ENCODE assay signal across 11 cellular contexts in the genomic region with DNA sequence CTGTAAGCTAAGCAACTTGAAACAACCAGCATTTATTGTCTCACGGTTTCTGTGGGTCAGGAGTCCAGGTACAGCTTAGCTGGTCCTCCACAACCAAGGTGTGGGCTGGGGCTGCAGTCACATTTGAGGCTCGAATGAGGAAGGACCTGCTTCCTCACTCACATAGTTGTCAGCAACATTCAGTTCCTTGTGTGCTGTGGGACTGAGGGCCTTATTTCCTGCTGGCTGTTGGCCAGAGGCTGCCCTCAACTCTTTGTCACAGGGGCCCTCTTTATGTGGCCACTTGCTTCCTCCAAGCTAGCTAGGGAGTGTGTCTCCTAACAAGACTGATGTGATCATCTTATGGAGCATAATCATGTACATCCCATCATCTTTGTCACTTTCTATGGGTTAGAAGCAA. TPM values are rescaled to one million over a fixed set of nuclear protein-coding genes. Genes with fewer than 3 reads are reported as not detected.
A peak's percentile ranks its signal among the peaks of the same experiment; 100 is the strongest.
DNase-seq lines count a peak whose midpoint lies in the region; ATAC-seq and TF ChIP-seq lines count a peak whose summit lies in the region.
"Had no signal": no experiment of that assay in that cellular context is flagged by ENCODE, and none has a peak within 500 bp of the region (broad histone marks: within the 10 kb centered on the region; RNA-seq: fewer than 3 reads in every experiment).

No MANE protein-coding gene starts in this region.

- no peaks in the 10 kb centered on the region for H3K9me3 ChIP-seq in naive thymus-derived CD4-positive, alpha-beta T cell (ENCODE audit: control insufficient read depth in 2 of 3, low read length in 3 of 3)

- H3K36me3 Mint-ChIP-seq in dendritic cell treated with granulocyte-macrophage colony-stimulating factor and Interleukin-4, amounts not matched to agents 40 ng/mL and 50 ng/mL, for 4 days (ENCODE audit: low read depth), result no peaks in the 10 kb centered on the region
- peaks cover 0 to 26% (median 0%) of the 10 kb centered on the region in 5 donors for H3K36me3 Mint-ChIP-seq in naive thymus-derived CD4-positive, alpha-beta T cell

- peaks cover 93 to 97% of the 10 kb centered on the region in 2 donors for H3K4me1 ChIP-seq in naive thymus-derived CD4-positive, alpha-beta T cell (ENCODE audit: control insufficient read depth in 2 of 2, insufficient read depth in 2 of 2, low read length in 2 of 2)

- POLR2A ChIA-PET in naive thymus-derived CD4-positive, alpha-beta T cell (lab: Charles Lee), result interaction anchor here (0.6 to 6.6 kb wide), 10 partner anchors 9 to 1774 kb away, joined by 3 to 51 read pairs (median 7); no protein-coding TSS in a partner anchor

- peaks cover 13% of the 10 kb centered on the region for H3K27me3 Mint-ChIP-seq in dendritic cell treated with granulocyte-macrophage colony-stimulating factor and Interleukin-4, amounts not matched to agents 40 ng/mL and 50 ng/mL, for 4 days
- no peaks in the 10 kb centered on the region for H3K27me3 Mint-ChIP-seq in naive thymus-derived CD4-positive, alpha-beta T cell

- H3K9me3 Mint-ChIP-seq in dendritic cell treated with granulocyte-macrophage colony-stimulating factor and Interleukin-4, amounts not matched to agents 40 ng/mL and 50 ng/mL, for 4 days, result peaks cover 12% of the 10 kb centered on the region
- peaks cover 0 to 13% (median 6%) of the 10 kb centered on the region in 11 donors for H3K9me3 Mint-ChIP-seq in naive thymus-derived CD4-positive, alpha-beta T cell

- CTCF ChIA-PET in naive thymus-derived CD4-positive, alpha-beta T cell (lab: Charles Lee), result interaction anchor here (0.6 to 3.0 kb wide), 5 partner anchors 12 to 99 kb away, joined by 3 to 14 read pairs (median 4); no protein-coding TSS in a partner anchor

- H3K27me3 ChIP-seq in naive thymus-derived CD4-positive, alpha-beta T cell (ENCODE audit: control insufficient read depth in 2 of 2, insufficient read depth in 2 of 2, low read length in 2 of 2), result no peaks in the 10 kb centered on the region

- peak; percentile 75 for DNase-seq in GDM1 (lab: John Stamatoyannopoulos, UW)
- DNase-seq in NB4 (ENCODE audit: low read depth), result peak; percentile 85
- no peak for DNase-seq in naive thymus-derived CD4-positive, alpha-beta T cell
- DNase-seq in NCI-H2196 (lab: John Stamatoyannopoulos, UW; ENCODE audit: unreplicated experiment), result no peak
- no peak for DNase-seq in NCI-H1694 treated with DMSO at 0.1 percent for 48 hours (lab: John Stamatoyannopoulos, UW)
- DNase-seq: activated CD4-positive, CD25-positive, alpha-beta regulatory T cell; NCI-H1092 treated with DMSO at 0.1 percent for 48 hours; nephron progenitor cell had no signal

- H3K4me3 Mint-ChIP-seq in dendritic cell treated with granulocyte-macrophage colony-stimulating factor and Interleukin-4, amounts not matched to agents 40 ng/mL and 50 ng/mL, for 4 days, result no peak overlapping the region
- H3K4me3 Mint-ChIP-seq in naive thymus-derived CD4-positive, alpha-beta T cell, result peak overlapping the region in 7 of 10 donors; percentile 4 to 90 (median 36)
- H3K4me3 Mint-ChIP-seq: nephron progenitor cell had no signal

- peak; percentile 22 for ATAC-seq in naive thymus-derived CD4-positive, alpha-beta T cell
- ATAC-seq in HG03039 (IDR thresholded peaks at IDR 0.05; ENCODE audit: unreplicated experiment) (no peak), HG03097 (IDR thresholded peaks at IDR 0.05; ENCODE audit: low FRiP score, unreplicated experiment) (no peak)

- no peak for TF ChIP-seq CTCF in NB4 (IDR thresholded peaks at IDR 0.05; ENCODE audit: low read depth, low read length)

- no peak overlapping the region for H3K27ac ChIP-seq in naive thymus-derived CD4-positive, alpha-beta T cell (ENCODE audit: low read depth, low read length)

- H3K36me3 ChIP-seq in naive thymus-derived CD4-positive, alpha-beta T cell (ENCODE audit: control insufficient read depth in 2 of 3, insufficient read depth in 3 of 3, low read length in 3 of 3), result no peaks in the 10 kb centered on the region

- intact Hi-C loops in dendritic cell treated with granulocyte-macrophage colony-stimulating factor and Interleukin-4, amounts not matched to agents 40 ng/mL and 50 ng/mL, for 4 days (cut with micrococcal nuclease), result no loop called here
- intact Hi-C loops in naive thymus-derived CD4-positive, alpha-beta T cell (cut with micrococcal nuclease), result no loop called here

- H3K4me3 ChIP-seq in NB4 (ENCODE audit: low read depth, low read length), result no peak overlapping the region
- H3K4me3 ChIP-seq in naive thymus-derived CD4-positive, alpha-beta T cell (ENCODE audit: low read length), result no peak overlapping the region

- peaks cover 97% of the 10 kb centered on the region for H3K4me1 Mint-ChIP-seq in dendritic cell treated with granulocyte-macrophage colony-stimulating factor and Interleukin-4, amounts not matched to agents 40 ng/mL and 50 ng/mL, for 4 days (ENCODE audit: low read depth)
- H3K4me1 Mint-ChIP-seq in naive thymus-derived CD4-positive, alpha-beta T cell, result peaks cover 90 to 100% (median 100%) of the 10 kb centered on the region in 7 donors

- TF ChIP-seq POLR2A in NB4 (IDR thresholded peaks at IDR 0.05; ENCODE audit: extremely low read depth, insufficient read length), result no peak

- H3K27ac Mint-ChIP-seq in dendritic cell treated with granulocyte-macrophage colony-stimulating factor and Interleukin-4, amounts not matched to agents 40 ng/mL and 50 ng/mL, for 4 days, result peak overlapping the region; percentile 74
- peak overlapping the region; percentile 26 to 100 (median 95) for H3K27ac Mint-ChIP-seq in naive thymus-derived CD4-positive, alpha-beta T cell
- H3K27ac Mint-ChIP-seq: nephron progenitor cell had no signal

RNA-seq across cellular contexts. Expression of a gene that starts 29.2 kb away (rescaled TPM):
- 100 to 1,000 TPM; 389 to 465 (median 460) TPM for total RNA-seq in naive thymus-derived CD4-positive, alpha-beta T cell
- polyA plus RNA-seq in naive thymus-derived CD4-positive, alpha-beta T cell, result 100 to 1,000 TPM; 114 to 268 TPM

Comparison
In these comparisons a context has a peak if more than half of its experiments do, and no peak if none do; other contexts are left out.
1. DNase-seq: peak in GDM1 (single experiment) and NB4 (single experiment); none in naive thymus-derived CD4-positive, alpha-beta T cell (0 of 9), NCI-H2196 (single experiment) and NCI-H1694 treated with DMSO at 0.1 percent for 48 hours (single experiment).